Comparison of ENCODE assay signal across 1 cellular context in genomic region chr14:56196274-56196673, GRCh38.
TF ChIP-seq lines count a peak whose summit lies in the region.

No MANE protein-coding gene starts in this region.

TF ChIP-seq in K562, 482 proteins besides CTCF, POLR2A, EP300 and RAD21 (continued from another document):
- TF ChIP-seq ZNF785 (CRISPR knock-in tag; IDR thresholded peaks at IDR 0.05) = no peak
TF ChIP-seq in K562: peak in this region for 2.
